Comparison of ENCODE assay signal across 11 cellular contexts in the genomic region with DNA sequence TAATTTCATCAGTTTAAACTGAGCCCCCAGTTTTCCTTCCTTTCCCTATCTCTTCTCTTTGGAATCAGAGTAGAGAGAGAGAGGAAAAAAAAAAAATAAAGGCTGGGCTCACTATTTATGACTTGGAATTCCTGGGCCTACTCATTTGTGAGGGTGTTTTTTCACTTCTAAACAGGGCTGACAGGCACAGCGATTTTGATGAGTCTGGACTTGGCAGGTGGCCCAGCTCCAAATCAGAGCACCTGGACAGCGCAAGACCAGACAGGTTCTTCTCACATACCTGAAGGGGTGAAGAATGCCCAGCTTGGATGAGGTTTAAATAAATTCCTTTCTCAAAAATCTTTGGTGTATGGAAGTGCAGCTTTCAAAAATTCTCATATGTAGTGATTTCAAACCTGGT.
DNase-seq lines count a peak whose midpoint lies in the region; ATAC-seq and TF ChIP-seq lines count a peak whose summit lies in the region.
"Had no signal": no experiment of that assay in that cellular context is flagged by ENCODE, and none has a peak within 500 bp of the region (broad histone marks: within the 10 kb centered on the region; RNA-seq: fewer than 3 reads in every experiment).

No MANE protein-coding gene starts in this region.

- H3K27me3 ChIP-seq in adrenal gland (no peaks in the 10 kb centered on the region), kidney epithelial cell (ENCODE audit: control insufficient read depth, insufficient read depth, low read length) (no peaks in the 10 kb centered on the region)
- H3K27me3 ChIP-seq: right lobe of liver had no signal

- H3K4me1 ChIP-seq in adrenal gland (replicated peaks in 1 of 2) = peaks cover 60 to 66% of the 10 kb centered on the region in 2 donors

- ATAC-seq in HG02642 (IDR thresholded peaks at IDR 0.05; ENCODE audit: poor library complexity, unreplicated experiment) = no peak
- no peak for ATAC-seq in HG03095 (IDR thresholded peaks at IDR 0.05; ENCODE audit: unreplicated experiment)
- ATAC-seq: GM12878 had no signal

- TF ChIP-seq POLR2A in adrenal gland (IDR thresholded peaks at IDR 0.05) = no peak

- H3K27ac ChIP-seq in adrenal gland (peak overlapping the region; percentile 41 to 85 (median 79)), temporal lobe (ENCODE audit: low read depth, low read length) (peak overlapping the region; percentile 93)
- H3K27ac ChIP-seq: right lobe of liver had no signal

- 61 to 79% (median 69%) methylated on average over 2 of the region's 2 CpGs for WGBS in adrenal gland, 4 donors

- no peak overlapping the region for H3K4me3 ChIP-seq in adrenal gland
- H3K4me3 ChIP-seq in kidney epithelial cell (ENCODE audit: low read depth, low read length) = no peak overlapping the region
- H3K4me3 ChIP-seq: GM12878, right lobe of liver had no signal

- TF ChIP-seq CTCF in adrenal gland (IDR thresholded peaks at IDR 0.05) = no peak
- TF ChIP-seq CTCF in kidney epithelial cell (IDR thresholded peaks at IDR 0.05; ENCODE audit: insufficient read depth, low read length, poor library complexity, severe bottlenecking) = no peak

- intact Hi-C loops in adrenal gland (cut with DNase I) = no loop called here

- peak; percentile 78 for DNase-seq in LoVo (ENCODE audit: low spot score)
- peak in 3 of 7 donors; percentile 12 to 57 (median 29) for DNase-seq in adrenal gland
- DNase-seq in kidney epithelial cell (ENCODE audit: low read depth) = peak; percentile 47
- no peak for DNase-seq in Ammon's horn (ENCODE audit: low spot score)
- DNase-seq: activated effector memory CD4-positive, alpha-beta T cell treated with Interleukin-2 at 50 U/mL for 16 hours; glutamatergic neuron; right lobe of liver had no signal

- no peaks in the 10 kb centered on the region for H3K36me3 ChIP-seq in adrenal gland (replicated peaks in 1 of 2)
- no peaks in the 10 kb centered on the region for H3K36me3 ChIP-seq in kidney epithelial cell (ENCODE audit: control insufficient read depth, insufficient read depth, low read length)
- H3K36me3 ChIP-seq: right lobe of liver had no signal

- H3K9me3 ChIP-seq in adrenal gland (replicated peaks in 1 of 3) = no peaks in the 10 kb centered on the region
- H3K9me3 ChIP-seq: right lobe of liver had no signal
